Comparison of ENCODE assay signal across 8 cellular contexts in the genomic region with DNA sequence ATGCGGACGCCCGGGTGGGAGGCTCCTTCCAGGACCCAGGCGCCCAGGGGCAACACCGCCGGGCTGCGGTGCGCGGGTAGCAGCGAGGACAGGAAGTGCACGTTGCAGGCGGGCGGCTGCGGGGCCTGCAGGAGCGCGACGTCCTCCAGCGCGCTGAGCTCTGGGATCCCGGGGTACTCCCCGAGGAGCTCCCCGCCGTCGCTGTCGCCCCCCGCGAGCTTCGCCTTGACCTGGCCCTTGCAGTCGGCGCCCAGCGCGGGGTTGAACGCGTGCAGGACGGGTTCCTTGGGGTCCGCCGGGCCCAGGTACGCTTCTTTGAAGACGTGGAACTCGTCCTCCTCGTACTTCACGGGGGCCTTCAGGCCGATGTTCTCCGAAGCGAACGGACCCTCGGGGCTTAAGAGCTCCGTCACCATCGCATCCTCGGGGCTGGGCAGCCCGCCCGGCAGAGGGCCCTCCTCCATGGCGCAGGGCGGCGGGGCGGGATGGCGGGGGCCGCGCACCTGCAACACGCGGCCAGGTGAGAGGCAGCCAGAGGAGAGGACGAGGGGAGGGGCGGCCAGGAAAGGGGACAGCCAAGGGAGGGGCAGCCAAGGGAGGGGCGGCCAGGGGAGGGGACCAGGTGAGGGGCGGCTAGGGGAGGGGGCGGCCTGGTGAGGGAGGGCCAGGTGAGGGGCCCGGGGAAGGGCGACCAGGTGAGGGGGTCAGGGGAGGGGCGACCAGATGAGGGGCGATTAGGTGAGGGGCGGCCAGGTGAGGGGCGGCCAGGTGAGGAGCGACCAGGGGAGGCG. TPM values are rescaled to one million over a fixed set of nuclear protein-coding genes. Genes with fewer than 3 reads are reported as not detected.
DNase-seq lines count a peak whose midpoint lies in the region; ATAC-seq, FAIRE-seq and TF ChIP-seq lines count a peak whose summit lies in the region.

No MANE protein-coding gene starts in this region.

- TF ChIP-seq CTCF in CD14-positive monocyte (IDR thresholded peaks at IDR 0.05) (no peak), astrocyte (IDR thresholded peaks at IDR 0.05; ENCODE audit: insufficient read depth, low read depth, low read length) (no peak), MM.1S (IDR thresholded peaks at IDR 0.05; ENCODE audit: low read length) (no peak)

- FAIRE-seq in astrocyte (lab: Jason Lieb, UNC), result no peak

- DNase-seq in CD14-positive monocyte (ENCODE audit: low spot score) (no peak), NOMO-1 treated with DMSO at 0.1 percent for 48 hours (lab: John Stamatoyannopoulos, UW; ENCODE audit: unreplicated experiment) (peak; percentile 47), astrocyte (ENCODE audit: low read depth) (no peak), mesendoderm (peak; percentile 91), GM23248 (no peak), NCI-H2081 treated with DMSO at 0.1 percent for 48 hours (lab: John Stamatoyannopoulos, UW) (no peak), MM.1S (no peak)

- H2BK15ac ChIP-seq in mesendoderm (replicated peaks; ENCODE audit: low read depth), result no peak overlapping the region

- H3K27me3 Mint-ChIP-seq in CD14-positive monocyte (ENCODE audit: low read depth in 3 of 3) (no peaks in the 10 kb centered on the region), astrocyte (ENCODE audit: low read depth, unreplicated experiment) (peaks cover 20% of the 10 kb centered on the region)

- ATAC-seq in GM18502 (IDR thresholded peaks at IDR 0.05; ENCODE audit: poor library complexity, unreplicated experiment), result no peak

- H2AFZ ChIP-seq in astrocyte (ENCODE audit: low read depth, low read length) (peak overlapping the region; percentile 39), GM23248 (no peak overlapping the region), MM.1S (ENCODE audit: low read length) (no peak overlapping the region)

- peak overlapping the region; percentile 84 for H2BK120ac ChIP-seq in mesendoderm (ENCODE audit: low read depth, low read length)

- H3K4me1 Mint-ChIP-seq in CD14-positive monocyte, result peaks cover 24% of the 10 kb centered on the region
- H3K4me1 Mint-ChIP-seq in astrocyte (ENCODE audit: low read depth, unreplicated experiment), result peaks cover 5% of the 10 kb centered on the region

- H3K4me2 ChIP-seq in astrocyte (ENCODE audit: low read length), result peak overlapping the region; percentile 15
- H3K4me2 ChIP-seq in mesendoderm (ENCODE audit: low read length), result peak overlapping the region; percentile 55
- H3K4me2 ChIP-seq in GM23248 (ENCODE audit: unreplicated experiment), result no peak overlapping the region
- H3K4me2 ChIP-seq in MM.1S (ENCODE audit: low read depth, low read length), result no peak overlapping the region

- peak overlapping the region; percentile 98 for H3K4ac ChIP-seq in mesendoderm (ENCODE audit: low read depth, low read length)

- H3F3A ChIP-seq in GM23248 (ENCODE audit: insufficient read depth) (peaks cover 30% of the 10 kb centered on the region; the same call in 1 of the 2 replicates), MM.1S (ENCODE audit: insufficient read depth, low read length) (no peaks in the 10 kb centered on the region)

- in situ Hi-C loops in GM23248 (cut with MboI), result no loop called here

- peak overlapping the region; percentile 61 for H2BK5ac ChIP-seq in mesendoderm (ENCODE audit: low read length)

- H3K9ac ChIP-seq in astrocyte (ENCODE audit: low read length), result no peak overlapping the region
- H3K9ac ChIP-seq in mesendoderm (ENCODE audit: low read length), result peak overlapping the region; percentile 81
- no peak overlapping the region for H3K9ac ChIP-seq in GM23248
- no peak overlapping the region for H3K9ac ChIP-seq in MM.1S (ENCODE audit: low read length)

- peak overlapping the region; percentile 69 for H3K56ac ChIP-seq in mesendoderm (ENCODE audit: low read length)

- H3K23ac ChIP-seq in mesendoderm (ENCODE audit: low read length), result peak overlapping the region; percentile 29

- H3K4me1 ChIP-seq in astrocyte (ENCODE audit: insufficient read depth, low read length), result no peaks in the 10 kb centered on the region
- H3K4me1 ChIP-seq in mesendoderm (ENCODE audit: control insufficient read depth, low read depth, low read length), result peaks cover 4% of the 10 kb centered on the region
- H3K4me1 ChIP-seq in GM23248 (ENCODE audit: insufficient read depth), result no peaks in the 10 kb centered on the region
- H3K4me1 ChIP-seq in MM.1S (ENCODE audit: low read length), result no peaks in the 10 kb centered on the region

- H3K27ac Mint-ChIP-seq in CD14-positive monocyte (peak overlapping the region in 1 of 7 donors; percentile 61), astrocyte (ENCODE audit: unreplicated experiment) (no peak overlapping the region)

- H3K79me1 ChIP-seq in mesendoderm (ENCODE audit: low read length), result no peaks in the 10 kb centered on the region

- peak overlapping the region; percentile 71 to 72 for H3K4me3 Mint-ChIP-seq in CD14-positive monocyte
- H3K4me3 Mint-ChIP-seq in astrocyte (ENCODE audit: unreplicated experiment), result no peak overlapping the region

- H3K79me2 ChIP-seq in astrocyte (ENCODE audit: insufficient read depth, low read length) (no peaks in the 10 kb centered on the region), mesendoderm (ENCODE audit: control insufficient read depth, insufficient read depth, low read length) (peaks cover 4% of the 10 kb centered on the region), GM23248 (ENCODE audit: insufficient read depth) (no peaks in the 10 kb centered on the region), MM.1S (ENCODE audit: low read length) (no peaks in the 10 kb centered on the region)

- H3K27me3 ChIP-seq in astrocyte (ENCODE audit: insufficient read depth, low read length) (peaks cover 2% of the 10 kb centered on the region), mesendoderm (ENCODE audit: insufficient read depth, low read length, poor library complexity) (no peaks in the 10 kb centered on the region), GM23248 (replicated peaks; ENCODE audit: insufficient read depth) (no peaks in the 10 kb centered on the region), MM.1S (replicated peaks; ENCODE audit: insufficient read depth, low read length) (no peaks in the 10 kb centered on the region)

- no peak overlapping the region for H2AK5ac ChIP-seq in mesendoderm (ENCODE audit: low read length)

- H3K18ac ChIP-seq in mesendoderm (ENCODE audit: low read length), result peak overlapping the region; percentile 92

- H3K9me3 ChIP-seq in astrocyte (ENCODE audit: insufficient read depth, low read depth, low read length), result no peaks in the 10 kb centered on the region
- no peaks in the 10 kb centered on the region for H3K9me3 ChIP-seq in GM23248 (ENCODE audit: low read depth)
- H3K9me3 ChIP-seq in MM.1S (replicated peaks; ENCODE audit: insufficient read depth, low read length), result no peaks in the 10 kb centered on the region

- no peak overlapping the region for H3K4me3 ChIP-seq in astrocyte (ENCODE audit: insufficient read depth, low read depth, low read length)
- H3K4me3 ChIP-seq in mesendoderm (ENCODE audit: low read length), result peak overlapping the region; percentile 37
- H3K4me3 ChIP-seq in GM23248, result no peak overlapping the region
- H3K4me3 ChIP-seq in MM.1S (ENCODE audit: low read length), result no peak overlapping the region

- peaks cover 0 to 9% (median 6%) of the 10 kb centered on the region in 7 donors for H3K9me3 Mint-ChIP-seq in CD14-positive monocyte
- H3K9me3 Mint-ChIP-seq in astrocyte (ENCODE audit: unreplicated experiment), result no peaks in the 10 kb centered on the region

- intact Hi-C loops in CD14-positive monocyte (cut with micrococcal nuclease), result no loop called here

- H3K36me3 Mint-ChIP-seq in CD14-positive monocyte (peaks cover 29 to 38% of the 10 kb centered on the region in 2 donors), astrocyte (ENCODE audit: low read depth, unreplicated experiment) (no peaks in the 10 kb centered on the region)

- H3K9me2 ChIP-seq in GM23248 (ENCODE audit: insufficient read depth) (no peaks in the 10 kb centered on the region), MM.1S (replicated peaks; ENCODE audit: insufficient read depth, low read length) (no peaks in the 10 kb centered on the region)

- no CpG with 5 or more reads among the region's 74 CpGs for WGBS in mesendoderm (ENCODE audit: extremely low coverage, insufficient coverage, low lambda C conversion rate)
- 45 to 51% methylated on average over 47 to 72 of the region's 74 CpGs for WGBS in GM23248 (ENCODE audit: low coverage in 1 of 2, low lambda C conversion rate in 2 of 2, missing lambda C conversion rate in 2 of 2), 2 experiments

- peak overlapping the region; percentile 58 for H4K8ac ChIP-seq in mesendoderm (ENCODE audit: low read depth, low read length)

- H3K27ac ChIP-seq in astrocyte (ENCODE audit: low read depth, low read length), result no peak overlapping the region
- peak overlapping the region; percentile 80 for H3K27ac ChIP-seq in mesendoderm (ENCODE audit: low read depth, low read length)
- no peak overlapping the region for H3K27ac ChIP-seq in GM23248
- H3K27ac ChIP-seq in MM.1S (ENCODE audit: low read length), result no peak overlapping the region

- H3K36me3 ChIP-seq in astrocyte (ENCODE audit: insufficient read depth, low read length), result no peaks in the 10 kb centered on the region
- no peaks in the 10 kb centered on the region for H3K36me3 ChIP-seq in mesendoderm (ENCODE audit: control insufficient read depth, insufficient read depth, low read length)
- H3K36me3 ChIP-seq in GM23248 (ENCODE audit: low read depth), result no peaks in the 10 kb centered on the region
- no peaks in the 10 kb centered on the region for H3K36me3 ChIP-seq in MM.1S (replicated peaks; ENCODE audit: insufficient read depth, low read length)

- H4K20me1 ChIP-seq in astrocyte (ENCODE audit: insufficient read depth, low read length) (no peaks in the 10 kb centered on the region), GM23248 (ENCODE audit: insufficient read depth) (no peaks in the 10 kb centered on the region), MM.1S (ENCODE audit: insufficient read depth, low read length) (no peaks in the 10 kb centered on the region)

- no peak overlapping the region for H4K5ac ChIP-seq in mesendoderm (ENCODE audit: low read length)

RNA-seq across cellular contexts. Expression of gene TESMIN, which starts 0.9 kb away (rescaled TPM):
- polyA plus RNA-seq in CD14-positive monocyte (1 to 10 TPM; 1.9 to 2.5 TPM), GM23248 (2016; fragmentation: Nextera tagmentation; extraction: Ambion mirVana) (1.1 and 1.4 TPM in 2 replicates)
- total RNA-seq in astrocyte, result 1.1 and 1.7 TPM in 2 replicates
- 42.7 TPM for polyA plus RNA-seq in mesendoderm (2013, experiment 1 of 2)
- polyA plus RNA-seq in mesendoderm (2013, experiment 2 of 2), result 43.2 TPM
- total RNA-seq in GM23248 (2014; rRNA removed; shearing (Covaris generic)), result 0.13 TPM in 1 of 2 replicates, not detected in the other

Comparison
In these comparisons a context has a peak if more than half of its experiments do, and no peak if none do; other contexts are left out.
1. DNase-seq: peak in NOMO-1 treated with DMSO at 0.1 percent for 48 hours (single experiment) and mesendoderm (single experiment); none in CD14-positive monocyte (single experiment), astrocyte (single experiment), GM23248 (single experiment), NCI-H2081 treated with DMSO at 0.1 percent for 48 hours (single experiment) and MM.1S (single experiment).
2. H3K4me2 ChIP-seq: peak in astrocyte (single experiment) and mesendoderm (single experiment); none in GM23248 (single experiment) and MM.1S (single experiment).